ENCODE assay signal across 8 cellular contexts in the genomic region with DNA sequence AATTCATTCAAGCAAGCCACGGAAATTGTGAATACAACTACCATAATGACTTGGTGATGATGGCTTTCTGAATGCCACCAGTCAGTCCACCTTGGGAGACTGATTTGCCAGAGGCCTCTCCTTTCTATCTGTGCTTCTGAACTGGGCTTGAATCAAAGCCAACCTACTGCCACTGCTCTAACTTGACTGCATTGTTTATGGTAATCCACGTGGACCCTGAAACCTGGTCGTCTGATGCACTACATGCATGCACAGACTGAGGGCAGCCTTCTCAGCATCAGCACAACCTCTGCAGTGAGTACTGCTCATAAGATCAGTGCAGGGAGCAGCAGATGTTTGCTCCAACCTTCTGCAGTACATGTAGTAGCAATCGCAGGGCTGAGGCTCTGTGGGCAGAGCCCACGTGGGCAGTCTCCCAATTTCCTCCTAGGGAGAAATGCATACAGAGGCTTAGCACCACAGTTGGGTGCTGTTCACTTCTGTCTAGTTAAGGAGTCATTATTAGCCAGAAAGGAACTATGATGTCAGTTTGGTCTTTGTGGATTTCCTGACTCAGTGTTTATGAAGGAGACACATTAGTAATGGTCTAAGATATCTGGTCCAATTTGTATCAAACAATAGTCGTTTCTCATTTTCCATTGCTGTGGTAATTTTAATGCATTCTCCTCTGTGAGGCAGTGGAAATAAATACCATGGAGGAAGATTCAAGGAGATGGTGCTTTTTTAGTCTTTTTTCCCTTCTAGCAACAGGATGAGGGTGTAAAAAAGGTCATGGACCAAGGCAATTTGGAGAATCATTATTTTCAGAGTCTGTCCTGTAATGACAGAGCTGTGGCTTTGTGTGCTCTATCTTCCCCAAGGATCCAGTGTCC.
DNase-seq lines count a peak whose midpoint lies in the region; ATAC-seq and TF ChIP-seq lines count a peak whose summit lies in the region.

No MANE protein-coding gene starts in this region.

- no peak overlapping the region for H2AFZ ChIP-seq in smooth muscle cell (ENCODE audit: low read depth)

- no peak overlapping the region for H3K4me3 ChIP-seq in smooth muscle cell

- POLR2A ChIA-PET in activated CD4-positive, alpha-beta memory T cell treated with anti-CD3 and anti-CD28 coated beads for 36 hours (lab: Charles Lee): interaction anchor here (0.6 to 4.8 kb wide), 18 partner anchors 9 to 143 kb away, joined by 3 to 140 read pairs (median 4); partner anchors contain the start of gene AKAP11

- peaks cover 3% of the 10 kb centered on the region for H3K36me3 Mint-ChIP-seq in activated CD4-positive, alpha-beta memory T cell treated with anti-CD3 and anti-CD28 coated beads for 36 hours

- peak overlapping the region; percentile 98 for H3K27ac Mint-ChIP-seq in activated CD4-positive, alpha-beta memory T cell treated with anti-CD3 and anti-CD28 coated beads for 36 hours

- no peaks in the 10 kb centered on the region for H3K27me3 ChIP-seq in smooth muscle cell (ENCODE audit: low read depth)

- H3K4me2 ChIP-seq in smooth muscle cell: no peak overlapping the region

- H3K4me1 ChIP-seq in smooth muscle cell (ENCODE audit: low read depth): no peaks in the 10 kb centered on the region

- H3K9ac ChIP-seq in smooth muscle cell (ENCODE audit: low read depth): no peak overlapping the region

- H3K4me1 Mint-ChIP-seq in activated CD4-positive, alpha-beta memory T cell treated with anti-CD3 and anti-CD28 coated beads for 36 hours (ENCODE audit: low read depth): peaks cover 70% of the 10 kb centered on the region

- H4K20me1 ChIP-seq in smooth muscle cell (ENCODE audit: low read depth): no peaks in the 10 kb centered on the region

- DNase-seq in DMS 273 treated with DMSO at 0.1 percent for 48 hours (lab: John Stamatoyannopoulos, UW) (peak; percentile 20), germinal center (ENCODE audit: low spot score) (peak; percentile 23), NCI-H1048 (lab: John Stamatoyannopoulos, UW) (no peak), NCI-H1092 treated with DMSO at 0.1 percent for 48 hours (lab: John Stamatoyannopoulos, UW) (no peak), smooth muscle cell (lab: John Stamatoyannopoulos, UW; ENCODE audit: unreplicated experiment) (no peak)
- DNase-seq in activated CD4-positive, alpha-beta memory T cell treated with anti-CD3 and anti-CD28 coated beads for 36 hours: peak; percentile 66

- H3K9me3 ChIP-seq in smooth muscle cell (replicated peaks; ENCODE audit: low read depth): no peaks in the 10 kb centered on the region

- H3K79me2 ChIP-seq in smooth muscle cell (ENCODE audit: low read depth): no peaks in the 10 kb centered on the region

- H3K27ac ChIP-seq in smooth muscle cell (ENCODE audit: low read depth): no peak overlapping the region

- CTCF ChIA-PET in activated CD4-positive, alpha-beta memory T cell treated with anti-CD3 and anti-CD28 coated beads for 36 hours (lab: Charles Lee): interaction anchor here (0.7 to 3.1 kb wide), 11 partner anchors 12 to 52 kb away, joined by 3 to 12 read pairs (median 3); no protein-coding TSS in a partner anchor

- 46% methylated on average over 6 of the region's 6 CpGs for WGBS in smooth muscle cell (ENCODE audit: low lambda C conversion rate)

- ATAC-seq in GM19397 (IDR thresholded peaks at IDR 0.05; ENCODE audit: unreplicated experiment) (peak; percentile 79), HG03432 (IDR thresholded peaks at IDR 0.05; ENCODE audit: unreplicated experiment) (peak; percentile 76)

- H3K27me3 Mint-ChIP-seq in activated CD4-positive, alpha-beta memory T cell treated with anti-CD3 and anti-CD28 coated beads for 36 hours: no peaks in the 10 kb centered on the region

- no peak for TF ChIP-seq CTCF in smooth muscle cell (IDR thresholded peaks at IDR 0.05; ENCODE audit: borderline replicate concordance, insufficient read depth, poor library complexity, severe bottlenecking)

- no peaks in the 10 kb centered on the region for H3K36me3 ChIP-seq in smooth muscle cell (ENCODE audit: low read depth)

- intact Hi-C loops in activated CD4-positive, alpha-beta memory T cell treated with anti-CD3 and anti-CD28 coated beads for 36 hours (cut with micrococcal nuclease): loop anchor here (1.0 to 10.0 kb wide), 8 partner anchors 15 to 220 kb away; partner anchors contain the start of gene TNFSF11

- peak overlapping the region; percentile 54 for H3K4me3 Mint-ChIP-seq in activated CD4-positive, alpha-beta memory T cell treated with anti-CD3 and anti-CD28 coated beads for 36 hours

- peaks cover 5% of the 10 kb centered on the region for H3K9me3 Mint-ChIP-seq in activated CD4-positive, alpha-beta memory T cell treated with anti-CD3 and anti-CD28 coated beads for 36 hours

- H3F3A ChIP-seq in smooth muscle cell (ENCODE audit: low read depth): no peaks in the 10 kb centered on the region

Comparison
In these comparisons a context has a peak if more than half of its experiments do, and no peak if none do; other contexts are left out.
1. DNase-seq: peak in DMS 273 treated with DMSO at 0.1 percent for 48 hours (single experiment), activated CD4-positive, alpha-beta memory T cell treated with anti-CD3 and anti-CD28 coated beads for 36 hours (single experiment) and germinal center (single experiment); none in NCI-H1048 (single experiment), NCI-H1092 treated with DMSO at 0.1 percent for 48 hours (single experiment) and smooth muscle cell (single experiment).